In genomic region chr10:131000244-131000643, GRCh38 we compare ENCODE assay signal across 30 cellular contexts.
"Had no signal": no experiment of that assay in that cellular context is flagged by ENCODE, and none has a peak within 500 bp of the region (broad histone marks: within the 10 kb centered on the region; RNA-seq: fewer than 3 reads in every experiment).

No MANE protein-coding gene starts in this region.

- H3K9me3 Mint-ChIP-seq: activated CD4-positive, alpha-beta T cell treated with anti-CD3 and anti-CD28 coated beads, Interleukin-2, amount 10 ng/mL, durations not matched to agents 7 days and 5 days had no signal

- DNase-seq: activated CD4-positive, alpha-beta T cell treated with anti-CD3 and anti-CD28 coated beads for 36 hours; activated CD4-positive, alpha-beta T cell treated with anti-CD3 and anti-CD28 coated beads, Interleukin-2, amount 50 U/mL, for 4 hours; activated CD4-positive, CD25-positive, alpha-beta regulatory T cell; activated CD4-positive, CD25-positive, alpha-beta regulatory T cell treated with anti-CD3 and anti-CD28 coated beads, Interleukin-2, amount 50 U/mL, for 72 hours; activated CD8-positive, alpha-beta memory T cell treated with anti-CD3 and anti-CD28 coated beads, Interleukin-2, amount 50 U/mL, for 48 hours; activated gamma-delta T cell; activated naive CD4-positive, alpha-beta T cell; activated naive CD4-positive, alpha-beta T cell treated with anti-CD3 and anti-CD28 coated beads, Interleukin-2, amount 10 ng/mL, durations not matched to agents 7 days and 5 days; activated T-cell treated with anti-CD3 and anti-CD28 coated beads for 4 hours; activated T-cell treated with anti-CD3 and anti-CD28 coated beads, Interleukin-2, amount 50 U/mL, for 24 hours; activated T-cell treated with anti-CD3 and anti-CD28 coated beads, Interleukin-2, amount 50 U/mL, for 72 hours; central memory CD4-positive, alpha-beta T cell; cerebellar nuclear complex; colonic mucosa; effector CD8-positive, alpha-beta T cell; foreskin fibroblast; heart right ventricle; T-helper 2 cell had no signal

- FAIRE-seq: endometrium, endothelial cell of umbilical vein had no signal

- H3K4me1 Mint-ChIP-seq: activated CD4-positive, alpha-beta memory T cell treated with anti-CD3 and anti-CD28 coated beads, Interleukin-2, amount 10 ng/mL, durations not matched to agents 7 days and 5 days; activated CD4-positive, alpha-beta T cell treated with anti-CD3 and anti-CD28 coated beads for 36 hours; activated CD4-positive, alpha-beta T cell treated with anti-CD3 and anti-CD28 coated beads, Interleukin-2, amount 10 ng/mL, durations not matched to agents 7 days and 5 days; activated naive CD4-positive, alpha-beta T cell treated with anti-CD3 and anti-CD28 coated beads, Interleukin-2, amount 10 ng/mL, durations not matched to agents 7 days and 5 days had no signal

- H3K36me3 ChIP-seq: adrenal gland, ascending aorta, breast epithelium, cardiac muscle cell, colonic mucosa, gastroesophageal sphincter, heart right ventricle had no signal

- H3K27ac Mint-ChIP-seq: activated CD4-positive, alpha-beta memory T cell treated with anti-CD3 and anti-CD28 coated beads, Interleukin-2, amount 10 ng/mL, durations not matched to agents 7 days and 5 days; activated CD4-positive, alpha-beta T cell treated with anti-CD3 and anti-CD28 coated beads for 36 hours; activated CD4-positive, alpha-beta T cell treated with anti-CD3 and anti-CD28 coated beads, Interleukin-2, amount 10 ng/mL, durations not matched to agents 7 days and 5 days; activated naive CD4-positive, alpha-beta T cell treated with anti-CD3 and anti-CD28 coated beads, Interleukin-2, amount 10 ng/mL, durations not matched to agents 7 days and 5 days; activated naive CD4-positive, alpha-beta T cell treated with anti-CD3 and anti-CD28 coated beads, Interleukin-2, amount 50 U/mL, for 72 hours; activated T-cell treated with anti-CD3 and anti-CD28 coated beads, Interleukin-2, amount 50 U/mL, for 24 hours; activated T-cell treated with anti-CD3 and anti-CD28 coated beads, Interleukin-2, amount 50 U/mL, for 72 hours; brain had no signal

- H3K27me3 Mint-ChIP-seq: activated CD4-positive, alpha-beta memory T cell treated with anti-CD3 and anti-CD28 coated beads, Interleukin-2, amount 10 ng/mL, durations not matched to agents 7 days and 5 days; activated CD4-positive, alpha-beta T cell treated with anti-CD3 and anti-CD28 coated beads for 36 hours; activated CD4-positive, alpha-beta T cell treated with anti-CD3 and anti-CD28 coated beads, Interleukin-2, amount 10 ng/mL, durations not matched to agents 7 days and 5 days had no signal

- H3K36me3 Mint-ChIP-seq: activated naive CD4-positive, alpha-beta T cell treated with anti-CD3 and anti-CD28 coated beads, Interleukin-2, amount 10 ng/mL, durations not matched to agents 7 days and 5 days; brain had no signal

- H3K27ac ChIP-seq: adrenal gland, ascending aorta, breast epithelium, cardiac muscle cell, colonic mucosa, epithelial cell of prostate, gastroesophageal sphincter, heart right ventricle had no signal

- H3K9me3 ChIP-seq: adrenal gland, ascending aorta, colonic mucosa, gastroesophageal sphincter had no signal

- H3K27me3 ChIP-seq: adrenal gland, ascending aorta, colonic mucosa had no signal

- H3K4me3 ChIP-seq: adrenal gland, ascending aorta, breast epithelium, cardiac muscle cell, colonic mucosa, gastroesophageal sphincter, heart right ventricle had no signal

- H3K4me1 ChIP-seq: adrenal gland, ascending aorta, breast epithelium, colonic mucosa, gastroesophageal sphincter, heart right ventricle had no signal

- ATAC-seq: activated CD4-positive, alpha-beta T cell treated with anti-CD3 and anti-CD28 coated beads for 36 hours; activated naive CD4-positive, alpha-beta T cell treated with anti-CD3 and anti-CD28 coated beads, Interleukin-2, amount 50 U/mL, for 72 hours; activated T-cell treated with anti-CD3 and anti-CD28 coated beads, Interleukin-2, amount 50 U/mL, for 72 hours; gastroesophageal sphincter; heart right ventricle had no signal

- H3K4me3 Mint-ChIP-seq: activated CD4-positive, alpha-beta memory T cell treated with anti-CD3 and anti-CD28 coated beads, Interleukin-2, amount 10 ng/mL, durations not matched to agents 7 days and 5 days; activated CD4-positive, alpha-beta T cell treated with anti-CD3 and anti-CD28 coated beads for 36 hours; activated CD4-positive, alpha-beta T cell treated with anti-CD3 and anti-CD28 coated beads, Interleukin-2, amount 10 ng/mL, durations not matched to agents 7 days and 5 days; activated naive CD4-positive, alpha-beta T cell treated with anti-CD3 and anti-CD28 coated beads, Interleukin-2, amount 10 ng/mL, durations not matched to agents 7 days and 5 days; activated T-cell treated with anti-CD3 and anti-CD28 coated beads, Interleukin-2, amount 50 U/mL, for 24 hours; activated T-cell treated with anti-CD3 and anti-CD28 coated beads, Interleukin-2, amount 50 U/mL, for 72 hours; brain had no signal
